Comparison of ENCODE assay signal across 13 cellular contexts in genomic region chr3:171267089-171267488, GRCh38.
DNase-seq lines count a peak whose midpoint lies in the region; ATAC-seq and TF ChIP-seq lines count a peak whose summit lies in the region.
"Had no signal": no experiment of that assay in that cellular context is flagged by ENCODE, and none has a peak within 500 bp of the region (broad histone marks: within the 10 kb centered on the region; RNA-seq: fewer than 3 reads in every experiment).

No MANE protein-coding gene starts in this region.

- H3K4me1 Mint-ChIP-seq in activated naive CD4-positive, alpha-beta T cell treated with anti-CD3 and anti-CD28 coated beads, Interleukin-2, amount 10 ng/mL, durations not matched to agents 7 days and 5 days, result peaks cover 79% of the 10 kb centered on the region

- peaks cover 70% of the 10 kb centered on the region for H3K4me1 ChIP-seq in OCI-LY3 (ENCODE audit: low read length)

- no peaks in the 10 kb centered on the region for H3K36me3 ChIP-seq in OCI-LY3 (replicated peaks; ENCODE audit: low read depth, low read length)

- no peaks in the 10 kb centered on the region for H3K9me3 Mint-ChIP-seq in activated naive CD4-positive, alpha-beta T cell treated with anti-CD3 and anti-CD28 coated beads, Interleukin-2, amount 10 ng/mL, durations not matched to agents 7 days and 5 days

- peaks cover 20% of the 10 kb centered on the region for H3K36me3 Mint-ChIP-seq in activated naive CD4-positive, alpha-beta T cell treated with anti-CD3 and anti-CD28 coated beads, Interleukin-2, amount 10 ng/mL, durations not matched to agents 7 days and 5 days
- H3K36me3 Mint-ChIP-seq: memory B cell had no signal

- H3K4me3 ChIP-seq in OCI-LY3 (ENCODE audit: low read length), result no peak overlapping the region

- CTCF ChIA-PET in activated naive CD4-positive, alpha-beta T cell treated with anti-CD3 and anti-CD28 coated beads, Interleukin-2, amount 10 ng/mL, durations not matched to agents 7 days and 5 days (lab: Charles Lee), result interaction anchor here (0.7 to 1.1 kb wide), 2 partner anchors 11 to 194 kb away, joined by 3 read pairs; no protein-coding TSS in a partner anchor

- no peaks in the 10 kb centered on the region for H4K20me1 ChIP-seq in OCI-LY3 (ENCODE audit: insufficient read depth, low read length)

- no peaks in the 10 kb centered on the region for H3K9me3 ChIP-seq in OCI-LY3 (ENCODE audit: insufficient read depth, low read length)

- peak; percentile 81 for ATAC-seq in stimulated activated naive CD8-positive, alpha-beta T cell treated with anti-CD3 and anti-CD28 coated beads, Interleukin-15, Interleukin-2, amounts not matched to agents 100 U/mL and 50 U/mL, for 24 hours
- no peak for ATAC-seq in HG03469 (IDR thresholded peaks at IDR 0.05; ENCODE audit: unreplicated experiment)

- no peak for DNase-seq in activated naive CD4-positive, alpha-beta T cell treated with anti-CD3 and anti-CD28 coated beads, Interleukin-2, amount 10 ng/mL, durations not matched to agents 7 days and 5 days
- DNase-seq in activated naive CD4-positive, alpha-beta T cell (lab: John Stamatoyannopoulos, UW), result no peak
- DNase-seq in cerebellar cortex (ENCODE audit: low spot score), result peak; percentile 43
- no peak for DNase-seq in stimulated activated naive CD8-positive, alpha-beta T cell treated with anti-CD3 and anti-CD28 coated beads, Interleukin-15, Interleukin-2, amounts not matched to agents 100 U/mL and 50 U/mL, for 24 hours
- no peak for DNase-seq in RKO (ENCODE audit: low spot score)
- no peak for DNase-seq in MV-4-11 (lab: John Stamatoyannopoulos, UW)
- DNase-seq: HCEC 1CT; MM.1S; NCI-H510A; stimulated activated naive CD4-positive, alpha-beta T cell had no signal

- H3K79me2 ChIP-seq in OCI-LY3 (ENCODE audit: low read length), result peaks cover 65% of the 10 kb centered on the region

- peak overlapping the region; percentile 28 for H3K27ac ChIP-seq in OCI-LY3 (ENCODE audit: low read length)

- no peak for TF ChIP-seq CTCF in OCI-LY3 (IDR thresholded peaks at IDR 0.05; ENCODE audit: low read depth, low read length)

- H3K4me2 ChIP-seq in OCI-LY3 (ENCODE audit: low read length), result peak overlapping the region; percentile 48

- H3K27me3 ChIP-seq in OCI-LY3 (ENCODE audit: low read depth, low read length), result no peaks in the 10 kb centered on the region

- no peak overlapping the region for H2AFZ ChIP-seq in OCI-LY3 (ENCODE audit: low read depth, low read length)

- H3K9ac ChIP-seq in OCI-LY3 (ENCODE audit: low read length), result peak overlapping the region; percentile 30; the same call in 1 of the 2 replicates

- peak overlapping the region; percentile 87 for H3K27ac Mint-ChIP-seq in activated naive CD4-positive, alpha-beta T cell treated with anti-CD3 and anti-CD28 coated beads, Interleukin-2, amount 10 ng/mL, durations not matched to agents 7 days and 5 days
- H3K27ac Mint-ChIP-seq: memory B cell had no signal

- H3K27me3 Mint-ChIP-seq in activated naive CD4-positive, alpha-beta T cell treated with anti-CD3 and anti-CD28 coated beads, Interleukin-2, amount 10 ng/mL, durations not matched to agents 7 days and 5 days, result no peaks in the 10 kb centered on the region
- H3K27me3 Mint-ChIP-seq: memory B cell had no signal

- peak overlapping the region; percentile 4 for H3K4me3 Mint-ChIP-seq in activated naive CD4-positive, alpha-beta T cell treated with anti-CD3 and anti-CD28 coated beads, Interleukin-2, amount 10 ng/mL, durations not matched to agents 7 days and 5 days
- H3K4me3 Mint-ChIP-seq: memory B cell had no signal
